14 cellular contexts compared by ENCODE assay signal in genomic region chr15:67199881-67200763, GRCh38. TPM values are rescaled to one million over a fixed set of nuclear protein-coding genes. Genes with fewer than 3 reads are reported as not detected.
A peak's percentile ranks its signal among the peaks of the same experiment; 100 is the strongest.
DNase-seq lines count a peak whose midpoint lies in the region; ATAC-seq and TF ChIP-seq lines count a peak whose summit lies in the region.
"Had no signal": no experiment of that assay in that cellular context is flagged by ENCODE, and none has a peak within 500 bp of the region (broad histone marks: within the 10 kb centered on the region; RNA-seq: fewer than 3 reads in every experiment).

No MANE protein-coding gene starts in this region.

- WGBS in GM23248 (ENCODE audit: low coverage in 1 of 2, low lambda C conversion rate in 2 of 2, missing lambda C conversion rate in 2 of 2), 2 experiments, result 30 to 33% methylated on average over 8 of the region's 8 CpGs

- no peak overlapping the region for H3K27ac Mint-ChIP-seq in stimulated activated memory B cell treated with anti-CD40 and anti-IgM and Interleukin-4, amounts not matched to agents 10 μg/mL and 1 μg/mL and 100 μg/mL, for 72 hours

- no peak overlapping the region for H2AFZ ChIP-seq in GM23248

- peak; percentile 18 to 54 for TF ChIP-seq POLR2A in gastrocnemius medialis (IDR thresholded peaks at IDR 0.05)

- H3K27me3 ChIP-seq in GM23248 (replicated peaks; ENCODE audit: insufficient read depth), result no peaks in the 10 kb centered on the region
- H3K27me3 ChIP-seq in gastrocnemius medialis, result no peaks in the 10 kb centered on the region
- H3K27me3 ChIP-seq: esophagus muscularis mucosa had no signal

- peaks cover 63% of the 10 kb centered on the region for H3F3A ChIP-seq in GM23248 (ENCODE audit: insufficient read depth)

- no peak overlapping the region for H3K4me3 ChIP-seq in GM23248
- H3K4me3 ChIP-seq in gastrocnemius medialis, result no peak overlapping the region
- H3K4me3 ChIP-seq: esophagus muscularis mucosa had no signal

- in situ Hi-C loops in GM23248 (cut with MboI) (no loop called here), gastrocnemius medialis (cut with MboI; ENCODE audit: low sequenced_read_pairs in 4 of 4) (loop anchor here in 1 of 4 donors (10.0 kb wide), 1 partner anchor 125 kb away; no protein-coding TSS in a partner anchor)

- no peaks in the 10 kb centered on the region for H4K20me1 ChIP-seq in GM23248 (ENCODE audit: insufficient read depth)

- peaks cover 44% of the 10 kb centered on the region for H3K4me1 ChIP-seq in GM23248 (ENCODE audit: insufficient read depth)
- peaks cover 77 to 84% of the 10 kb centered on the region in 2 donors for H3K4me1 ChIP-seq in gastrocnemius medialis

- H3K4me1 Mint-ChIP-seq in stimulated activated memory B cell treated with anti-CD40 and anti-IgM and Interleukin-4, amounts not matched to agents 10 μg/mL and 1 μg/mL and 100 μg/mL, for 72 hours, result peaks cover 23% of the 10 kb centered on the region

- H3K36me3 ChIP-seq in GM23248 (ENCODE audit: low read depth), result peaks cover 9% of the 10 kb centered on the region; the same call in 1 of the 2 replicates
- no peaks in the 10 kb centered on the region for H3K36me3 ChIP-seq in gastrocnemius medialis

- peak overlapping the region; percentile 74 for H3K27ac ChIP-seq in GM23248
- peak overlapping the region; percentile 91 to 99 (median 96) for H3K27ac ChIP-seq in gastrocnemius medialis
- H3K27ac ChIP-seq: esophagus muscularis mucosa, KMS-11 had no signal

- no peaks in the 10 kb centered on the region for H3K9me3 ChIP-seq in GM23248 (ENCODE audit: low read depth)
- H3K9me3 ChIP-seq in gastrocnemius medialis, result no peaks in the 10 kb centered on the region
- H3K9me3 ChIP-seq: esophagus muscularis mucosa had no signal

- H3K9me2 ChIP-seq in GM23248 (ENCODE audit: insufficient read depth), result no peaks in the 10 kb centered on the region

- H3K4me3 Mint-ChIP-seq in stimulated activated memory B cell treated with anti-CD40 and anti-IgM and Interleukin-4, amounts not matched to agents 10 μg/mL and 1 μg/mL and 100 μg/mL, for 72 hours, result no peak overlapping the region

- H3K4me2 ChIP-seq in GM23248 (ENCODE audit: unreplicated experiment), result peak overlapping the region; percentile 27
- H3K4me2 ChIP-seq: KMS-11 had no signal

- TF ChIP-seq CTCF in gastrocnemius medialis (IDR thresholded peaks at IDR 0.05 in 4 of 5, conservative IDR thresholded peaks at IDR 0.05 in 1 of 5), result no peak

- H3K36me3 Mint-ChIP-seq in stimulated activated memory B cell treated with anti-CD40 and anti-IgM and Interleukin-4, amounts not matched to agents 10 μg/mL and 1 μg/mL and 100 μg/mL, for 72 hours, result peaks cover 80% of the 10 kb centered on the region

- H3K79me2 ChIP-seq in GM23248 (ENCODE audit: insufficient read depth), result no peaks in the 10 kb centered on the region

- ATAC-seq in SK-N-SH treated with all-trans-retinoic acid at 6 μM for 48 hours (peak; percentile 12; the same call in 1 of the 3 replicates), gastrocnemius medialis (peak; percentile 66 to 84), HG03439 (IDR thresholded peaks at IDR 0.05; ENCODE audit: unreplicated experiment) (no peak)
- no peak for ATAC-seq in stimulated activated memory B cell treated with anti-CD40 and anti-IgM and Interleukin-4, amounts not matched to agents 10 μg/mL and 1 μg/mL and 100 μg/mL, for 72 hours

- DNase-seq in GM23248 (peak; percentile 82), dedifferentiated amniotic fluid mesenchymal stem cell (ENCODE audit: extremely low spot score) (peak; percentile 68), gastrocnemius medialis (peak in 1 of 2 donors; percentile 48), AG08395 (ENCODE audit: low spot score) (no peak), NCI-H1694 treated with DMSO at 0.1 percent for 48 hours (lab: John Stamatoyannopoulos, UW) (no peak)
- DNase-seq: activated CD4-positive, alpha-beta T cell treated with anti-CD3 and anti-CD28 coated beads, Interleukin-2, amount 50 U/mL, for 1 hour; COR-L47; NCI-H2107; T-helper 1 cell had no signal

- no peaks in the 10 kb centered on the region for H3K9me3 Mint-ChIP-seq in stimulated activated memory B cell treated with anti-CD40 and anti-IgM and Interleukin-4, amounts not matched to agents 10 μg/mL and 1 μg/mL and 100 μg/mL, for 72 hours

- H3K9ac ChIP-seq in GM23248, result peak overlapping the region; percentile 25
- H3K9ac ChIP-seq: KMS-11 had no signal

- no peaks in the 10 kb centered on the region for H3K27me3 Mint-ChIP-seq in stimulated activated memory B cell treated with anti-CD40 and anti-IgM and Interleukin-4, amounts not matched to agents 10 μg/mL and 1 μg/mL and 100 μg/mL, for 72 hours

- intact Hi-C loops in gastrocnemius medialis (cut with DNase I; ENCODE audit: low total_unique reads), result loop anchor here (5.0 kb wide), 1 partner anchor 33 kb away; no protein-coding TSS in a partner anchor

TF ChIP-seq in SK-N-SH treated with all-trans-retinoic acid at 6 μM for 48 hours, 23 proteins besides CTCF, POLR2A, EP300 and RAD21:
- TF ChIP-seq CREB5 (CRISPR knock-in tag; IDR thresholded peaks at IDR 0.05; ENCODE audit: low read depth) (0 out of 2 replicates have a peak, but pooled peaks have one; percentile 6), TOX (CRISPR knock-in tag; IDR thresholded peaks at IDR 0.05; ENCODE audit: borderline replicate concordance) (no peak)

RNA-seq across cellular contexts. Expression of gene AAGAB, which starts 54.3 kb away (rescaled TPM):
- total RNA-seq in GM23248 (2014; rRNA removed; shearing (Covaris generic)), result 40.9 and 52.4 TPM in 2 replicates
- 43.3 and 44.1 TPM in 2 replicates for polyA plus RNA-seq in GM23248 (2016; fragmentation: Nextera tagmentation; extraction: Ambion mirVana)
- total RNA-seq in gastrocnemius medialis, result 10 to 100 TPM; 29.4 to 39.2 (median 30.9) TPM

RNA-seq across cellular contexts. Expression of gene IQCH, which starts 54.5 kb away (rescaled TPM):
- 1.8 and 4.1 TPM in 2 replicates for total RNA-seq in GM23248 (2014; rRNA removed; shearing (Covaris generic))
- 1.8 and 2.1 TPM in 2 replicates for polyA plus RNA-seq in GM23248 (2016; fragmentation: Nextera tagmentation; extraction: Ambion mirVana)
- under 1 TPM; 0.07 to 0.65 (median 0.32) TPM for total RNA-seq in gastrocnemius medialis

Comparison
In these comparisons a context has a peak if more than half of its experiments do, and no peak if none do; other contexts are left out.
1. DNase-seq: peak in GM23248 (single experiment) and dedifferentiated amniotic fluid mesenchymal stem cell (single experiment); none in AG08395 (single experiment) and NCI-H1694 treated with DMSO at 0.1 percent for 48 hours (single experiment).
2. ATAC-seq: peak in SK-N-SH treated with all-trans-retinoic acid at 6 μM for 48 hours (single experiment) and gastrocnemius medialis (2 of 2); none in HG03439 (single experiment) and stimulated activated memory B cell treated with anti-CD40 and anti-IgM and Interleukin-4, amounts not matched to agents 10 μg/mL and 1 μg/mL and 100 μg/mL, for 72 hours (single experiment).